In genomic region chr17:19376799-19377198, GRCh38 we compare ENCODE assay signal across 9 cellular contexts. TPM values are rescaled to one million over a fixed set of nuclear protein-coding genes. Genes with fewer than 3 reads are reported as not detected.
DNase-seq lines count a peak whose midpoint lies in the region; ATAC-seq and TF ChIP-seq lines count a peak whose summit lies in the region.
"Had no signal": no experiment of that assay in that cellular context is flagged by ENCODE, and none has a peak within 500 bp of the region (broad histone marks: within the 10 kb centered on the region; RNA-seq: fewer than 3 reads in every experiment).

No MANE protein-coding gene starts in this region.

- H3K27me3 Mint-ChIP-seq in central memory CD8-positive, alpha-beta T cell: no peaks in the 10 kb centered on the region
- no peaks in the 10 kb centered on the region for H3K27me3 Mint-ChIP-seq in naive thymus-derived CD4-positive, alpha-beta T cell

- no peaks in the 10 kb centered on the region for H3K9me3 ChIP-seq in DOHH2 (ENCODE audit: control insufficient read depth, insufficient read depth, low read length)
- no peaks in the 10 kb centered on the region for H3K9me3 ChIP-seq in naive thymus-derived CD4-positive, alpha-beta T cell (ENCODE audit: control insufficient read depth in 2 of 3, low read length in 3 of 3)

- CTCF ChIA-PET in naive thymus-derived CD4-positive, alpha-beta T cell (lab: Charles Lee): interaction anchor here (1.3 to 2.1 kb wide), 3 partner anchors 7 to 14 kb away, joined by 4 to 29 read pairs (median 10); partner anchors contain the start of gene B9D1

- peaks cover 14% of the 10 kb centered on the region for H3K79me2 ChIP-seq in DOHH2 (ENCODE audit: control insufficient read depth, low read length)

- peak overlapping the region; percentile 88 for H3K4me3 ChIP-seq in DOHH2 (ENCODE audit: low read length)
- peak overlapping the region; percentile 99 for H3K4me3 ChIP-seq in naive thymus-derived CD4-positive, alpha-beta T cell (ENCODE audit: low read length)

- H3K9me3 Mint-ChIP-seq in central memory CD8-positive, alpha-beta T cell: no peaks in the 10 kb centered on the region
- peaks cover 0 to 3% (median 0%) of the 10 kb centered on the region in 11 donors for H3K9me3 Mint-ChIP-seq in naive thymus-derived CD4-positive, alpha-beta T cell

- peak overlapping the region; percentile 71 for H3K27ac ChIP-seq in DOHH2 (ENCODE audit: low read depth, low read length)
- H3K27ac ChIP-seq in naive thymus-derived CD4-positive, alpha-beta T cell (ENCODE audit: low read depth, low read length): peak overlapping the region; percentile 81

- H4K20me1 ChIP-seq in DOHH2 (ENCODE audit: control insufficient read depth, insufficient read depth, low read depth, low read length): no peaks in the 10 kb centered on the region

- H3K27me3 ChIP-seq in DOHH2 (ENCODE audit: control insufficient read depth, low read length): no peaks in the 10 kb centered on the region
- H3K27me3 ChIP-seq in naive thymus-derived CD4-positive, alpha-beta T cell (ENCODE audit: control insufficient read depth in 2 of 2, insufficient read depth in 2 of 2, low read length in 2 of 2): no peaks in the 10 kb centered on the region

- H3K36me3 Mint-ChIP-seq in central memory CD8-positive, alpha-beta T cell (ENCODE audit: insufficient read depth): peaks cover 22% of the 10 kb centered on the region
- H3K36me3 Mint-ChIP-seq in naive thymus-derived CD4-positive, alpha-beta T cell: peaks cover 0 to 24% (median 13%) of the 10 kb centered on the region in 5 donors

- peak overlapping the region; percentile 100 for H3K4me3 Mint-ChIP-seq in central memory CD8-positive, alpha-beta T cell
- H3K4me3 Mint-ChIP-seq in naive thymus-derived CD4-positive, alpha-beta T cell: peak overlapping the region; percentile 83 to 100 (median 97)

- H3K9me2 ChIP-seq in DOHH2 (replicated peaks; ENCODE audit: control insufficient read depth, low read length): no peaks in the 10 kb centered on the region

- H3K36me3 ChIP-seq in DOHH2 (ENCODE audit: control insufficient read depth, low read length): peaks cover 22% of the 10 kb centered on the region
- H3K36me3 ChIP-seq in naive thymus-derived CD4-positive, alpha-beta T cell (ENCODE audit: control insufficient read depth in 2 of 3, insufficient read depth in 3 of 3, low read length in 3 of 3): peaks cover 0 to 23% (median 0%) of the 10 kb centered on the region in 3 experiments

- TF ChIP-seq CTCF in DOHH2 (IDR thresholded peaks at IDR 0.05; ENCODE audit: low read depth, low read length, poor library complexity, severe bottlenecking): no peak

- H3K4me2 ChIP-seq in DOHH2 (ENCODE audit: low read length): peak overlapping the region; percentile 84

- H3K27ac Mint-ChIP-seq in central memory CD8-positive, alpha-beta T cell (ENCODE audit: low read depth): peak overlapping the region; percentile 97
- peak overlapping the region in 8 of 9 donors; percentile 84 to 99 (median 97) for H3K27ac Mint-ChIP-seq in naive thymus-derived CD4-positive, alpha-beta T cell

- intact Hi-C loops in naive thymus-derived CD4-positive, alpha-beta T cell (cut with micrococcal nuclease): loop anchor here (1.0 to 10.0 kb wide), 12 partner anchors 14 to 1666 kb away; partner anchors contain the start of genes PRPSAP2 (in 2 of the 2), AKAP10 (in 1 of the 2), ALDH3A2 (in 1 of the 2) and ALKBH5 (in 1 of the 2)

- peak; percentile 67 for DNase-seq in NCI-H1105 treated with DMSO at 0.1 percent for 48 hours (lab: John Stamatoyannopoulos, UW)
- no peak for DNase-seq in central memory CD8-positive, alpha-beta T cell (ENCODE audit: low spot score in 2 of 2)
- DNase-seq in naive thymus-derived CD4-positive, alpha-beta T cell: no peak
- no peak for DNase-seq in stimulated activated naive CD4-positive, alpha-beta T cell treated with Interleukin-2 at 50 U/mL for 16 hours (lab: John Stamatoyannopoulos, UW)
- no peak for DNase-seq in cerebellum (ENCODE audit: low spot score)

- ATAC-seq in central memory CD8-positive, alpha-beta T cell (replicated peaks; ENCODE audit: extremely low read depth, poor library complexity, severe bottlenecking): no peak
- ATAC-seq in naive thymus-derived CD4-positive, alpha-beta T cell: no peak
- ATAC-seq in HG02610 (IDR thresholded peaks at IDR 0.05; ENCODE audit: unreplicated experiment) (no peak), GM21723 (IDR thresholded peaks at IDR 0.05; ENCODE audit: unreplicated experiment) (no peak)

- POLR2A ChIA-PET in naive thymus-derived CD4-positive, alpha-beta T cell (lab: Charles Lee): interaction anchor here (2.5 kb wide), 1 partner anchor 15 kb away, joined by 26 read pairs; the partner anchor contains the start of gene B9D1

- peaks cover 9% of the 10 kb centered on the region for H3K4me1 ChIP-seq in DOHH2 (ENCODE audit: control insufficient read depth, low read length)
- peaks cover 9 to 12% of the 10 kb centered on the region in 2 donors for H3K4me1 ChIP-seq in naive thymus-derived CD4-positive, alpha-beta T cell (ENCODE audit: control insufficient read depth in 2 of 2, insufficient read depth in 2 of 2, low read length in 2 of 2)

- H3K4me1 Mint-ChIP-seq in central memory CD8-positive, alpha-beta T cell: peaks cover 36% of the 10 kb centered on the region
- peaks cover 6 to 35% (median 28%) of the 10 kb centered on the region in 7 donors for H3K4me1 Mint-ChIP-seq in naive thymus-derived CD4-positive, alpha-beta T cell

- H3F3A ChIP-seq in DOHH2 (ENCODE audit: control insufficient read depth, insufficient read depth): peaks cover 11% of the 10 kb centered on the region

RNA-seq across cellular contexts. Expression of gene MAPK7, which starts 1.5 kb away (rescaled TPM):
- total RNA-seq in naive thymus-derived CD4-positive, alpha-beta T cell: 10 to 100 TPM; 18.7 to 50.5 (median 28.2) TPM
- 10 to 100 TPM in 1 of 2 donors, 1 to 10 TPM in 1; 4.3 to 12.9 TPM for polyA plus RNA-seq in naive thymus-derived CD4-positive, alpha-beta T cell
- 19.2 TPM for total RNA-seq in cerebellum

RNA-seq across cellular contexts. Expression of gene MFAP4, which starts 10.2 kb away (rescaled TPM):
- total RNA-seq in naive thymus-derived CD4-positive, alpha-beta T cell: not detected
- polyA plus RNA-seq in naive thymus-derived CD4-positive, alpha-beta T cell: not detected
- total RNA-seq in cerebellum: 2.7 TPM
- total RNA-seq: T-helper 1 cell treated with Interleukin-12 subunit alpha and Interleukin-12 subunit beta and Interleukin-4 antibody, amounts not matched to agents 30 ng/mL and 1 ng/mL, for 36 hours had no signal

RNA-seq across cellular contexts. Expression of gene B9D1, which starts 14.3 kb away (rescaled TPM):
- total RNA-seq in naive thymus-derived CD4-positive, alpha-beta T cell: 1 to 10 TPM in 4 of 5 experiments, under 1 TPM in 1; 0.58 to 5.0 (median 2.4) TPM
- under 1 TPM in 1 of 2 donors, not detected in 1; 0.58 TPM for polyA plus RNA-seq in naive thymus-derived CD4-positive, alpha-beta T cell
- 13.8 TPM for total RNA-seq in cerebellum

RNA-seq across cellular contexts. Expression of gene RNF112, which starts 34.2 kb away (rescaled TPM):
- 1 to 10 TPM in 3 of 5 experiments, under 1 TPM in 2; 0.54 to 2.3 (median 1.5) TPM for total RNA-seq in naive thymus-derived CD4-positive, alpha-beta T cell
- under 1 TPM in 1 of 2 donors, not detected in 1; 0.15 TPM for polyA plus RNA-seq in naive thymus-derived CD4-positive, alpha-beta T cell
- 16.9 TPM for total RNA-seq in cerebellum
